Comparison of ENCODE assay signal across 23 cellular contexts in genomic region chr9:3513265-3513818, GRCh38. TPM values are rescaled to one million over a fixed set of nuclear protein-coding genes. Genes with fewer than 3 reads are reported as not detected.
DNase-seq lines count a peak whose midpoint lies in the region; ATAC-seq, FAIRE-seq and TF ChIP-seq lines count a peak whose summit lies in the region.
"Had no signal": no experiment of that assay in that cellular context is flagged by ENCODE, and none has a peak within 500 bp of the region (broad histone marks: within the 10 kb centered on the region; RNA-seq: fewer than 3 reads in every experiment).

No MANE protein-coding gene starts in this region.

- H3K9ac ChIP-seq in HCT116 (ENCODE audit: low read length) (no peak overlapping the region), GM12878 (ENCODE audit: control insufficient read depth, insufficient read depth, low read length) (no peak overlapping the region), skeletal muscle tissue (ENCODE audit: low read depth in 1 of 3, low read length in 3 of 3) (no peak overlapping the region)

- TF ChIP-seq EP300 in GM12878 (IDR thresholded peaks at IDR 0.05; ENCODE audit: borderline replicate concordance in 1 of 2, control insufficient read depth in 1 of 2, low read depth in 2 of 2, low read length in 2 of 2): no peak

- no peak for TF ChIP-seq POLR2A in HCT116 (IDR thresholded peaks at IDR 0.05; ENCODE audit: borderline replicate concordance, extremely low read depth, insufficient read depth, insufficient read length)
- no peak for TF ChIP-seq POLR2A in GM12878 (IDR thresholded peaks at IDR 0.05; ENCODE audit: low read depth, low read length)
- no peak for TF ChIP-seq POLR2A in right lobe of liver (IDR thresholded peaks at IDR 0.05)

- RAD21 ChIA-PET in HCT116 (lab: Charles Lee; ENCODE audit: low non-redundant PET in 1 of 2, low total read pairs in 2 of 2, uncharacterized antibody in 2 of 2, unreplicated experiment in 2 of 2) (no interaction called here), GM12878 (lab: Charles Lee; ENCODE audit: unreplicated experiment) (interaction anchor here (0.6 to 1.7 kb wide), 7 partner anchors 33 to 271 kb away, joined by 3 to 7 read pairs (median 5); no protein-coding TSS in a partner anchor)

- WGBS in GM12878 (ENCODE audit: insufficient coverage, insufficient replicate concordance, low lambda C conversion rate, missing lambda C conversion rate): 96% methylated on average over 2 of the region's 2 CpGs
- WGBS in right lobe of liver (ENCODE audit: insufficient coverage, low coverage, low lambda C conversion rate, missing lambda C conversion rate): 59% methylated on average over 2 of the region's 2 CpGs

- SMC1A ChIA-PET in GM12878 (lab: Charles Lee; ENCODE audit: uncharacterized antibody, unreplicated experiment): interaction anchor here (0.9 to 5.5 kb wide), 9 partner anchors 9 to 272 kb away, joined by 3 to 40 read pairs (median 4); no protein-coding TSS in a partner anchor

- H3K27ac ChIP-seq in HCT116 (ENCODE audit: low read depth, low read length): no peak overlapping the region
- no peak overlapping the region for H3K27ac ChIP-seq in GM12878 (ENCODE audit: control insufficient read depth, insufficient read depth)
- peak overlapping the region; percentile 21 for H3K27ac ChIP-seq in skeletal muscle tissue (ENCODE audit: low read depth, low read length)
- no peak overlapping the region for H3K27ac ChIP-seq in right lobe of liver
- H3K27ac ChIP-seq: adrenal gland, breast epithelium, coronary artery, thyroid gland had no signal

- H3K27me3 ChIP-seq in HCT116 (ENCODE audit: insufficient read depth, low read length) (no peaks in the 10 kb centered on the region), GM12878 (replicated peaks in 1 of 2; ENCODE audit: control insufficient read depth in 2 of 2, insufficient read depth in 2 of 2, low read length in 1 of 2) (no peaks in the 10 kb centered on the region), skeletal muscle tissue (ENCODE audit: control insufficient read depth in 3 of 3, insufficient read depth in 3 of 3, low read length in 3 of 3) (no peaks in the 10 kb centered on the region), right lobe of liver (no peaks in the 10 kb centered on the region)
- H3K27me3 ChIP-seq: adrenal gland, breast epithelium, thyroid gland had no signal

- intact Hi-C loops in HCT116 (cut with micrococcal nuclease) (no loop called here), GM12878 (cut with micrococcal nuclease; ENCODE audit: unreplicated experiment) (loop anchor here (5.0 kb wide), 1 partner anchor 271 kb away; no protein-coding TSS in a partner anchor), right lobe of liver (cut with DNase I) (no loop called here)

- H3K4me3 ChIP-seq in HCT116 (replicated peaks in 1 of 2; ENCODE audit: low read depth in 1 of 2, low read length in 2 of 2) (no peak overlapping the region), GM12878 (no peak overlapping the region), skeletal muscle tissue (ENCODE audit: low read length in 3 of 3) (no peak overlapping the region), right lobe of liver (no peak overlapping the region)
- H3K4me3 ChIP-seq: adrenal gland, breast epithelium, coronary artery, thyroid gland had no signal

- H3K9me3 ChIP-seq in HCT116 (ENCODE audit: control insufficient read depth in 1 of 2, insufficient read depth in 1 of 2, low read depth in 1 of 2, low read length in 2 of 2): no peaks in the 10 kb centered on the region
- H3K9me3 ChIP-seq in GM12878 (replicated peaks; ENCODE audit: control insufficient read depth, insufficient read depth, low read length): no peaks in the 10 kb centered on the region; the same call in 1 of the 3 replicates
- no peaks in the 10 kb centered on the region for H3K9me3 ChIP-seq in skeletal muscle tissue (ENCODE audit: control insufficient read depth in 3 of 3, low read length in 3 of 3)
- H3K9me3 ChIP-seq in right lobe of liver: no peaks in the 10 kb centered on the region
- H3K9me3 ChIP-seq: adrenal gland, breast epithelium, thyroid gland had no signal

- peaks cover 15% of the 10 kb centered on the region; the same call in 1 of the 2 replicates for H3K79me2 ChIP-seq in HCT116 (ENCODE audit: insufficient read depth, low read length)
- peaks cover 56% of the 10 kb centered on the region for H3K79me2 ChIP-seq in GM12878 (ENCODE audit: control insufficient read depth, insufficient read depth, low read length)

- in situ Hi-C loops in GM12878 (cut with MboI): no loop called here

- peak; percentile 19; the same call in 1 of the 2 replicates for TF ChIP-seq RAD21 in HCT116 (IDR thresholded peaks at IDR 0.05; ENCODE audit: low read depth)
- 0 out of 2 replicates have a peak, but pooled peaks have one; percentile 16 for TF ChIP-seq RAD21 in GM12878 (IDR thresholded peaks at IDR 0.05; ENCODE audit: insufficient read depth, low read depth, low read length)

- TF ChIP-seq CTCF in HCT116 (IDR thresholded peaks at IDR 0.05 in 2 of 3, conservative IDR thresholded peaks at IDR 0.05 in 1 of 3; ENCODE audit: borderline replicate concordance in 1 of 3, insufficient read depth in 1 of 3, low read depth in 2 of 3, low read length in 2 of 3) (no peak), GM12878 (IDR thresholded peaks at IDR 0.05 in 2 of 3, conservative IDR thresholded peaks at IDR 0.05 in 1 of 3; ENCODE audit: control insufficient read depth in 2 of 3, extremely low read depth in 1 of 3, insufficient read depth in 1 of 3, low read depth in 3 of 3, low read length in 3 of 3) (no peak; a peak in 1 of 6 replicates), right lobe of liver (IDR thresholded peaks at IDR 0.05) (no peak)

- no peaks in the 10 kb centered on the region for H3K36me3 ChIP-seq in HCT116 (ENCODE audit: control insufficient read depth in 1 of 2, insufficient read depth in 2 of 2, low read length in 2 of 2)
- H3K36me3 ChIP-seq in GM12878 (ENCODE audit: control insufficient read depth in 2 of 2, insufficient read depth in 2 of 2, low read length in 1 of 2): 0 out of 4 replicates have a peak, but pooled peaks cover 0 to 5% of the 10 kb centered on the region in 2 experiments
- H3K36me3 ChIP-seq in skeletal muscle tissue (ENCODE audit: control insufficient read depth in 3 of 3, insufficient read depth in 3 of 3, low read length in 3 of 3): no peaks in the 10 kb centered on the region
- H3K36me3 ChIP-seq in right lobe of liver: no peaks in the 10 kb centered on the region
- H3K36me3 ChIP-seq: adrenal gland, breast epithelium, thyroid gland had no signal

- no peak for FAIRE-seq in GM12878 (lab: Jason Lieb, UNC)
- FAIRE-seq: HTR-8/SVneo had no signal

- CTCF ChIA-PET in HCT116 (lab: Charles Lee): interaction anchor here (1.0 kb wide), 1 partner anchor 655 kb away, joined by 3 read pairs; no protein-coding TSS in a partner anchor
- CTCF ChIA-PET in GM12878 (lab: Yijun Ruan, JAX): interaction anchor here (0.8 to 2.2 kb wide), 11 partner anchors 10 to 656 kb away, joined by 3 to 13 read pairs (median 4); no protein-coding TSS in a partner anchor

- POLR2A ChIA-PET in HCT116 (lab: Charles Lee): no interaction called here
- POLR2A ChIA-PET in GM12878 (lab: Charles Lee): interaction anchor here (0.6 to 3.1 kb wide), 2 partner anchors 13 to 37 kb away, joined by 3 to 15 read pairs; partner anchors contain the start of gene RFX3

- H4K20me1 ChIP-seq in HCT116 (ENCODE audit: insufficient read depth) (no peaks in the 10 kb centered on the region), GM12878 (ENCODE audit: control insufficient read depth, insufficient read depth) (no peaks in the 10 kb centered on the region)

- ATAC-seq in HCT116 (no peak), GM12878 (no peak), right lobe of liver (no peak), HG03196 (IDR thresholded peaks at IDR 0.05; ENCODE audit: unreplicated experiment) (no peak)
- ATAC-seq: stimulated activated naive CD8-positive, alpha-beta T cell treated with anti-CD3 and anti-CD28 coated beads, Interleukin-15, Interleukin-2, amounts not matched to agents 100 U/mL and 50 U/mL, for 24 hours; T-helper 17 cell had no signal

- H3K9me2 ChIP-seq in HCT116 (ENCODE audit: insufficient read depth): no peaks in the 10 kb centered on the region

- H3K4me1 ChIP-seq in HCT116 (ENCODE audit: control insufficient read depth in 1 of 2, insufficient read depth in 2 of 2, low read length in 2 of 2): peaks cover 6 to 7% of the 10 kb centered on the region in 2 experiments; a peak in 2 of 4 replicates
- peaks cover 9% of the 10 kb centered on the region; the same call in 1 of the 2 replicates for H3K4me1 ChIP-seq in GM12878 (ENCODE audit: control insufficient read depth, insufficient read depth, low read length)
- H3K4me1 ChIP-seq in skeletal muscle tissue (ENCODE audit: control insufficient read depth in 3 of 3, insufficient read depth in 3 of 3, low read length in 3 of 3): peaks cover 0 to 7% (median 4%) of the 10 kb centered on the region in 3 donors
- no peaks in the 10 kb centered on the region for H3K4me1 ChIP-seq in right lobe of liver
- H3K4me1 ChIP-seq: breast epithelium, thyroid gland had no signal

- no peak overlapping the region for H2AFZ ChIP-seq in HCT116 (ENCODE audit: low read depth, low read length, poor library complexity, severe bottlenecking)
- H2AFZ ChIP-seq in GM12878 (ENCODE audit: control insufficient read depth, low read depth, low read length): no peak overlapping the region

- H3K4me2 ChIP-seq in HCT116 (ENCODE audit: low read length) (no peak overlapping the region), GM12878 (ENCODE audit: control insufficient read depth, insufficient read depth) (no peak overlapping the region)

- no TSS peak for BruUV-seq in HCT116 (replicated peaks; lab: Mats Ljungman, UMichigan)
- no TSS peak for BruUV-seq in GM12878 (replicated peaks; lab: Mats Ljungman, UMichigan)

- DNase-seq in HCT116 (ENCODE audit: low read depth, low spot score) (no peak), NCI-H69 (lab: John Stamatoyannopoulos, UW) (peak; percentile 81), GM12878 (ENCODE audit: low read depth, low spot score) (no peak), right lobe of liver (no peak), 8988T (no peak)
- DNase-seq: activated CD4-positive, alpha-beta memory T cell treated with anti-CD3 and anti-CD28 coated beads, Interleukin-2, amount 10 ng/mL, durations not matched to agents 7 days and 5 days; activated gamma-delta T cell treated with Interleukin-2 at 50 U/mL for 16 hours; adrenal gland; CD8-positive, alpha-beta memory T cell; kidney glomerular epithelial cell; mammary epithelial cell; NCI-H1417; NCI-H510A treated with DMSO at 0.1 percent for 48 hours; Right ventricle myocardium superior; stimulated activated CD4-positive, alpha-beta T cell treated with anti-CD3 and anti-CD28 coated beads, Interleukin-4, amount 100 ng/mL, for 1 hour; stimulated activated naive CD8-positive, alpha-beta T cell treated with anti-CD3 and anti-CD28 coated beads, Interleukin-15, Interleukin-2, amounts not matched to agents 100 U/mL and 50 U/mL, for 24 hours; T-helper 17 cell; thyroid gland had no signal

RNA-seq across cellular contexts. Expression of gene RFX3, which starts 12.5 kb away (rescaled TPM):
- total RNA-seq in HCT116 (2021; ENCODE audit: unreplicated experiment) (11.8 TPM), GM12878 (2014; rRNA removed) (3.6 and 4.7 TPM in 2 replicates), GM12878 (2014; rRNA removed; fragmentation: Illumina TruSeq; extraction: Trizol) (6.3 and 6.6 TPM in 2 replicates), GM12878 (2021) (11.9 and 14.8 TPM in 2 replicates), skeletal muscle tissue (9.9 TPM), right lobe of liver (1 to 10 TPM; 1.4 to 2.5 (median 1.8) TPM)
- polyA plus RNA-seq in HCT116 (2012): 3.0 and 4.8 TPM in 2 replicates
- total RNA-seq in GM12878 (2013; cell fraction: nucleolus; rRNA removed): 84.6 and 85.6 TPM in 2 replicates
- polyA plus RNA-seq in GM12878 (2011; ENCODE audit: low read depth): 3.3 TPM
- polyA plus RNA-seq in GM12878 (2011; rRNA removed) (26.4 and 26.8 TPM in 2 replicates), GM12878 (2014; fragmentation: Illumina TruSeq; extraction: Trizol) (4.8 and 5.6 TPM in 2 replicates), GM12878 (2014; fragmentation: Nextera tagmentation; extraction: Ambion mirVana) (1 to 10 TPM; 1.2 to 1.8 TPM), GM12878 (2014; rRNA removed) (3.2 and 8.2 TPM in 2 replicates), GM12878 (2016; fragmentation: Nextera tagmentation; extraction: Ambion mirVana) (1 to 10 TPM; 7.1 to 8.4 TPM)
- 13.0 and 16.8 TPM in 2 replicates for polyA plus RNA-seq in GM12878 (2011; cell fraction: cytosol; rRNA removed)
- polyA plus RNA-seq in GM12878 (2011; cell fraction: nucleus; rRNA removed): 40.3 and 51.1 TPM in 2 replicates
- polyA plus RNA-seq in GM12878 (2012): 4.3 and 5.8 TPM in 2 replicates
- 208 and 264 TPM in 2 replicates for polyA minus RNA-seq in GM12878 (2011; rRNA and poly(A)+ RNA removed)
- polyA minus RNA-seq in GM12878 (2011; cell fraction: cytosol; rRNA and poly(A)+ RNA removed): 25.1 and 33.7 TPM in 2 replicates
- 103 and 216 TPM in 2 replicates for polyA minus RNA-seq in GM12878 (2011; cell fraction: nucleus; rRNA and poly(A)+ RNA removed)

Comparison
In these comparisons a context has a peak if more than half of its experiments do, and no peak if none do; other contexts are left out.
1. Of the 18 proteins assayed by ChIP-seq in both GM12878 and HCT116: peak only in GM12878: none; only in HCT116: none; in both: RAD21; in neither: 17.